In the genomic region with DNA sequence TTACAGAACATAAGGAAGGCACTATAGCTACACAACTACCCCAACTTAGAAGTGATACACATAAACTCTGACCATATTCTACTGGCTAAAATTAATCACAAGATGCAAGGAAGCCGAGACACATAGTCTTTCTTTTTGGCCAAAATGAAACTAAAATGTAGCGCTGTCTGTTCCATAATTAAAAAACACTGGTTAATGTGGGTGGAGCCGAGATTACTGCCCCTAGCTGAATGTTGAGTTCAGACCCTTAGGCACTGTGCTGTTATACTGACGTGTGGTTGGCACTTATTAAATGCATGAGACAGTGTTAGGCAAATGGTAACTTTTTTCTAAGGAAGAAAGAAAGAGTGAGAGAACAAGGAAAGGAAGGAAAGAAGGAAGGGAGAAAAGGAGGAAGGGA, we compare ENCODE assay signal across 25 cellular contexts.
DNase-seq lines count a peak whose midpoint lies in the region; ATAC-seq lines count a peak whose summit lies in the region.
"Had no signal": no experiment of that assay in that cellular context is flagged by ENCODE, and none has a peak within 500 bp of the region (broad histone marks: within the 10 kb centered on the region; RNA-seq: fewer than 3 reads in every experiment).

No MANE protein-coding gene starts in this region.

- H3K4me1 Mint-ChIP-seq in naive thymus-derived CD4-positive, alpha-beta T cell, result no peaks in the 10 kb centered on the region

- no peaks in the 10 kb centered on the region for H3K9me2 ChIP-seq in GM23248 (ENCODE audit: insufficient read depth)

- no peaks in the 10 kb centered on the region for H3F3A ChIP-seq in GM23248 (ENCODE audit: insufficient read depth)

- no peak overlapping the region for H3K4me3 Mint-ChIP-seq in naive thymus-derived CD4-positive, alpha-beta T cell
- H3K4me3 Mint-ChIP-seq: CD8-positive, alpha-beta T cell had no signal

- WGBS in GM23248 (ENCODE audit: low coverage in 1 of 2, low lambda C conversion rate in 2 of 2, missing lambda C conversion rate in 2 of 2), 2 experiments, result 43 to 62% methylated on average over 4 of the region's 4 CpGs

- POLR2A ChIA-PET in naive thymus-derived CD4-positive, alpha-beta T cell (lab: Charles Lee), result no interaction called here

- peak overlapping the region; percentile 59 for H3K4me3 ChIP-seq in GM23248
- peak overlapping the region; percentile 40 for H3K4me3 ChIP-seq in MG63
- no peak overlapping the region for H3K4me3 ChIP-seq in naive thymus-derived CD4-positive, alpha-beta T cell (ENCODE audit: low read length)
- H3K4me3 ChIP-seq: HAP-1 had no signal

- no peaks in the 10 kb centered on the region for H3K9me3 ChIP-seq in GM23248 (ENCODE audit: low read depth)
- no peaks in the 10 kb centered on the region for H3K9me3 ChIP-seq in MG63
- no peaks in the 10 kb centered on the region for H3K9me3 ChIP-seq in naive thymus-derived CD4-positive, alpha-beta T cell (ENCODE audit: control insufficient read depth in 2 of 3, low read length in 3 of 3)
- H3K9me3 ChIP-seq: HAP-1 had no signal

- H2AFZ ChIP-seq in GM23248, result peak overlapping the region; percentile 88

- no peaks in the 10 kb centered on the region for H3K4me1 ChIP-seq in GM23248 (ENCODE audit: insufficient read depth)
- no peaks in the 10 kb centered on the region for H3K4me1 ChIP-seq in naive thymus-derived CD4-positive, alpha-beta T cell (ENCODE audit: control insufficient read depth in 2 of 2, insufficient read depth in 2 of 2, low read length in 2 of 2)
- H3K4me1 ChIP-seq: HAP-1 had no signal

- H3K36me3 ChIP-seq in GM23248 (ENCODE audit: low read depth), result no peaks in the 10 kb centered on the region
- H3K36me3 ChIP-seq in MG63, result no peaks in the 10 kb centered on the region
- H3K36me3 ChIP-seq in naive thymus-derived CD4-positive, alpha-beta T cell (ENCODE audit: control insufficient read depth in 2 of 3, insufficient read depth in 3 of 3, low read length in 3 of 3), result no peaks in the 10 kb centered on the region
- H3K36me3 ChIP-seq: HAP-1 had no signal

- no peak overlapping the region for H3K27ac ChIP-seq in GM23248
- H3K27ac ChIP-seq in naive thymus-derived CD4-positive, alpha-beta T cell (ENCODE audit: low read depth, low read length), result no peak overlapping the region

- no peaks in the 10 kb centered on the region for H3K27me3 ChIP-seq in GM23248 (replicated peaks; ENCODE audit: insufficient read depth)
- no peaks in the 10 kb centered on the region for H3K27me3 ChIP-seq in MG63
- no peaks in the 10 kb centered on the region for H3K27me3 ChIP-seq in naive thymus-derived CD4-positive, alpha-beta T cell (ENCODE audit: control insufficient read depth in 2 of 2, insufficient read depth in 2 of 2, low read length in 2 of 2)

- H3K27me3 Mint-ChIP-seq in naive thymus-derived CD4-positive, alpha-beta T cell, result peaks cover 0 to 4% (median 0%) of the 10 kb centered on the region in 5 donors

- H4K20me1 ChIP-seq in GM23248 (ENCODE audit: insufficient read depth), result no peaks in the 10 kb centered on the region

- H3K9ac ChIP-seq in GM23248, result peak overlapping the region; percentile 37

- CTCF ChIA-PET in naive thymus-derived CD4-positive, alpha-beta T cell (lab: Charles Lee), result no interaction called here

- no peaks in the 10 kb centered on the region for H3K79me2 ChIP-seq in GM23248 (ENCODE audit: insufficient read depth)

- H3K4me2 ChIP-seq in GM23248 (ENCODE audit: unreplicated experiment), result peak overlapping the region; percentile 73

- no peak for ATAC-seq in naive thymus-derived CD4-positive, alpha-beta T cell
- ATAC-seq in HG03159 (IDR thresholded peaks at IDR 0.05; ENCODE audit: unreplicated experiment), result no peak
- ATAC-seq: CD8-positive, alpha-beta T cell; Panc1 had no signal

- no peak overlapping the region for H3K27ac Mint-ChIP-seq in naive thymus-derived CD4-positive, alpha-beta T cell
- H3K27ac Mint-ChIP-seq: CD8-positive, alpha-beta T cell had no signal

- DNase-seq in A172 (ENCODE audit: low spot score) (peak; percentile 4), GM23248 (peak; percentile 13), MG63 (no peak), RPMI7951 (ENCODE audit: low read depth) (peak; percentile 35), AG20443 (ENCODE audit: low spot score) (no peak), GM03348 (ENCODE audit: low spot score) (no peak)
- no peak for DNase-seq in naive thymus-derived CD4-positive, alpha-beta T cell
- DNase-seq: C1 segment of cervical spinal cord; CD8-positive, alpha-beta T cell; DMS 273 treated with DMSO at 0.1 percent for 48 hours; DMS79 treated with DMSO at 0.1 percent for 48 hours; IMR-90; KG1; MV-4-11; NCI-H1105; NCI-H1436 treated with DMSO at 0.1 percent for 48 hours; NCI-H187 treated with DMSO at 0.1 percent for 48 hours; NCI-H2107; NCI-H524; NCI-H774; NK-92 treated with Interleukin-12 subunit alpha and Interleukin-12 subunit beta, amount 100 ng/mL, for 24 hours; SHP77 treated with DMSO at 0.1 percent for 48 hours had no signal

- no peaks in the 10 kb centered on the region for H3K36me3 Mint-ChIP-seq in naive thymus-derived CD4-positive, alpha-beta T cell
- H3K36me3 Mint-ChIP-seq: CD8-positive, alpha-beta T cell had no signal

- in situ Hi-C loops in GM23248 (cut with MboI), result no loop called here

- peaks cover 0 to 3% (median 0%) of the 10 kb centered on the region in 11 donors for H3K9me3 Mint-ChIP-seq in naive thymus-derived CD4-positive, alpha-beta T cell

- intact Hi-C loops in naive thymus-derived CD4-positive, alpha-beta T cell (cut with micrococcal nuclease), result no loop called here

Comparison
In these comparisons a context has a peak if more than half of its experiments do, and no peak if none do; other contexts are left out.
1. DNase-seq: peak in A172 (single experiment), GM23248 (single experiment) and RPMI7951 (single experiment); none in MG63 (single experiment), naive thymus-derived CD4-positive, alpha-beta T cell (0 of 9), AG20443 (single experiment) and GM03348 (single experiment).